In genomic region chr15:25652697-25653096, GRCh38 we compare ENCODE assay signal across 25 cellular contexts.
DNase-seq lines count a peak whose midpoint lies in the region; ATAC-seq and TF ChIP-seq lines count a peak whose summit lies in the region.
"Had no signal": no experiment of that assay in that cellular context is flagged by ENCODE, and none has a peak within 500 bp of the region (broad histone marks: within the 10 kb centered on the region; RNA-seq: fewer than 3 reads in every experiment).

No MANE protein-coding gene starts in this region.

- H3K4me1 ChIP-seq in upper lobe of right lung, result no peaks in the 10 kb centered on the region
- H3K4me1 ChIP-seq in SK-N-SH (ENCODE audit: control insufficient read depth in 1 of 2, insufficient read depth in 2 of 2, low read depth in 1 of 2, low read length in 1 of 2), result no peaks in the 10 kb centered on the region
- H3K4me1 ChIP-seq: Peyer's patch had no signal

- H3K27ac Mint-ChIP-seq in activated naive CD4-positive, alpha-beta T cell treated with anti-CD3 and anti-CD28 coated beads for 36 hours, result no peak overlapping the region
- no peak overlapping the region for H3K27ac Mint-ChIP-seq in activated CD8-positive, alpha-beta T cell treated with anti-CD3 and anti-CD28 coated beads for 36 hours
- H3K27ac Mint-ChIP-seq: CD4-positive, alpha-beta T cell; GM23338; H9 had no signal

- H3K36me3 ChIP-seq in upper lobe of right lung, result no peaks in the 10 kb centered on the region
- no peaks in the 10 kb centered on the region for H3K36me3 ChIP-seq in SK-N-SH (replicated peaks in 1 of 2; ENCODE audit: control insufficient read depth in 1 of 2, insufficient read depth in 2 of 2, low read length in 1 of 2)
- H3K36me3 ChIP-seq: BLaER1, Peyer's patch had no signal

- peaks cover 3% of the 10 kb centered on the region for H3K4me1 Mint-ChIP-seq in activated naive CD4-positive, alpha-beta T cell treated with anti-CD3 and anti-CD28 coated beads for 36 hours (ENCODE audit: low read depth)
- no peaks in the 10 kb centered on the region for H3K4me1 Mint-ChIP-seq in activated CD8-positive, alpha-beta T cell treated with anti-CD3 and anti-CD28 coated beads for 36 hours (ENCODE audit: low read depth)

- 3% methylated on average over 1 of the region's 1 CpG for WGBS in SK-N-SH (ENCODE audit: low lambda C conversion rate)

- H3K9me3 ChIP-seq in upper lobe of right lung, result no peaks in the 10 kb centered on the region
- no peaks in the 10 kb centered on the region for H3K9me3 ChIP-seq in SK-N-SH
- H3K9me3 ChIP-seq: Peyer's patch had no signal

- no peak for TF ChIP-seq EP300 in SK-N-SH (IDR thresholded peaks at IDR 0.05; ENCODE audit: borderline replicate concordance in 1 of 2, low read depth in 1 of 2, low read length in 1 of 2)

- H3K79me2 ChIP-seq in SK-N-SH (ENCODE audit: insufficient read depth), result no peaks in the 10 kb centered on the region

- no peaks in the 10 kb centered on the region for H3F3A ChIP-seq in SK-N-SH (replicated peaks; ENCODE audit: insufficient read depth)

- no peaks in the 10 kb centered on the region for H4K20me1 ChIP-seq in SK-N-SH (ENCODE audit: insufficient read depth)
- H4K20me1 ChIP-seq: BLaER1 had no signal

- no peak for TF ChIP-seq CTCF in NB4 (IDR thresholded peaks at IDR 0.05; ENCODE audit: low read depth, low read length)
- TF ChIP-seq CTCF in upper lobe of right lung (IDR thresholded peaks at IDR 0.05), result no peak
- no peak for TF ChIP-seq CTCF in activated CD8-positive, alpha-beta T cell treated with anti-CD3 and anti-CD28 coated beads for 36 hours (IDR thresholded peaks at IDR 0.05)
- TF ChIP-seq CTCF in SK-N-SH (IDR thresholded peaks at IDR 0.05), result no peak

- no peak overlapping the region for H3K4me3 ChIP-seq in NB4 (ENCODE audit: low read depth, low read length)
- no peak overlapping the region for H3K4me3 ChIP-seq in upper lobe of right lung
- H3K4me3 ChIP-seq in SK-N-SH (ENCODE audit: low read depth in 2 of 2, low read length in 1 of 2), result no peak overlapping the region
- H3K4me3 ChIP-seq: BLaER1, GM23338, K562, Peyer's patch had no signal

- no peak overlapping the region for H2AFZ ChIP-seq in SK-N-SH (ENCODE audit: low read depth)
- H2AFZ ChIP-seq: GM23338 had no signal

- no peaks in the 10 kb centered on the region for H3K27me3 ChIP-seq in upper lobe of right lung
- H3K27me3 ChIP-seq in SK-N-SH (ENCODE audit: insufficient read depth), result no peaks in the 10 kb centered on the region
- H3K27me3 ChIP-seq: BLaER1, Peyer's patch had no signal

- no peak overlapping the region for H3K4me3 Mint-ChIP-seq in activated naive CD4-positive, alpha-beta T cell treated with anti-CD3 and anti-CD28 coated beads for 36 hours
- no peak overlapping the region for H3K4me3 Mint-ChIP-seq in activated CD8-positive, alpha-beta T cell treated with anti-CD3 and anti-CD28 coated beads for 36 hours
- H3K4me3 Mint-ChIP-seq: CD4-positive, alpha-beta T cell; GM23338; H9 had no signal

- no peak for TF ChIP-seq POLR2A in NB4 (IDR thresholded peaks at IDR 0.05; ENCODE audit: extremely low read depth, insufficient read length)

- no peaks in the 10 kb centered on the region for H3K9me3 Mint-ChIP-seq in activated naive CD4-positive, alpha-beta T cell treated with anti-CD3 and anti-CD28 coated beads for 36 hours
- H3K9me3 Mint-ChIP-seq in activated CD8-positive, alpha-beta T cell treated with anti-CD3 and anti-CD28 coated beads for 36 hours, result no peaks in the 10 kb centered on the region
- H3K9me3 Mint-ChIP-seq: CD4-positive, alpha-beta T cell had no signal

- POLR2A ChIA-PET in activated CD8-positive, alpha-beta T cell treated with anti-CD3 and anti-CD28 coated beads for 36 hours (lab: Charles Lee), result no interaction called here
- POLR2A ChIA-PET in SK-N-SH (lab: Yijun Ruan, JAX), result no interaction called here

- no peak for TF ChIP-seq RAD21 in SK-N-SH (IDR thresholded peaks at IDR 0.05; ENCODE audit: low read length)

- H3K9me2 ChIP-seq in SK-N-SH, result no peaks in the 10 kb centered on the region

- intact Hi-C loops in activated naive CD4-positive, alpha-beta T cell treated with anti-CD3 and anti-CD28 coated beads for 36 hours (cut with micrococcal nuclease), result no loop called here
- intact Hi-C loops in upper lobe of right lung (cut with DNase I), result no loop called here
- intact Hi-C loops in activated CD8-positive, alpha-beta T cell treated with anti-CD3 and anti-CD28 coated beads for 36 hours (cut with micrococcal nuclease), result no loop called here

- H3K36me3 Mint-ChIP-seq in activated naive CD4-positive, alpha-beta T cell treated with anti-CD3 and anti-CD28 coated beads for 36 hours (ENCODE audit: low read depth), result no peaks in the 10 kb centered on the region
- no peaks in the 10 kb centered on the region for H3K36me3 Mint-ChIP-seq in activated CD8-positive, alpha-beta T cell treated with anti-CD3 and anti-CD28 coated beads for 36 hours (ENCODE audit: low read depth)

- H3K4me2 ChIP-seq in SK-N-SH, result no peak overlapping the region
- H3K4me2 ChIP-seq: BLaER1, GM23338 had no signal

- H3K9ac ChIP-seq in SK-N-SH, result no peak overlapping the region
- H3K9ac ChIP-seq: BLaER1 had no signal

- ATAC-seq in upper lobe of right lung, result peak; percentile 29
- ATAC-seq in activated CD8-positive, alpha-beta T cell treated with anti-CD3 and anti-CD28 coated beads for 36 hours, result no peak
- ATAC-seq in activated CD4-positive, CD25-positive, alpha-beta regulatory T cell treated with anti-CD3 and anti-CD28 coated beads, Interleukin-2, amount 50 U/mL, for 24 hours, result no peak
- ATAC-seq: GM23338, K562 had no signal

- H3K27ac ChIP-seq in upper lobe of right lung (no peak overlapping the region), SK-N-SH (ENCODE audit: low read depth in 2 of 2, low read length in 1 of 2) (no peak overlapping the region)
- H3K27ac ChIP-seq: BLaER1, Peyer's patch had no signal

- peak; percentile 11 for DNase-seq in activated naive CD4-positive, alpha-beta T cell treated with anti-CD3 and anti-CD28 coated beads for 36 hours
- DNase-seq in activated naive CD4-positive, alpha-beta T cell treated with Interleukin-2 at 50 U/mL for 16 hours, result no peak
- DNase-seq in NB4 (ENCODE audit: low read depth) (peak; percentile 14), SKM-1 (lab: John Stamatoyannopoulos, UW; ENCODE audit: unreplicated experiment) (peak; percentile 58), upper lobe of right lung (no peak), SK-N-SH (no peak)
- no peak for DNase-seq in activated CD8-positive, alpha-beta T cell treated with anti-CD3 and anti-CD28 coated beads for 36 hours
- DNase-seq: CD4-positive, alpha-beta T cell; DMS53; H9; Kasumi-1; NCI-H1092; NCI-H1417 treated with DMSO at 0.1 percent for 48 hours; NCI-H1694 treated with DMSO at 0.1 percent for 48 hours; NCI-H2081; NCI-H2171; NCI-H345; NCI-H510A treated with DMSO at 0.1 percent for 48 hours; OCI-M1; Peyer's patch; SHP77 treated with DMSO at 0.1 percent for 48 hours had no signal

- CTCF ChIA-PET in activated naive CD4-positive, alpha-beta T cell treated with anti-CD3 and anti-CD28 coated beads for 36 hours (lab: Charles Lee), result interaction anchor here (1.1 kb wide), 1 partner anchor 42 kb away, joined by 3 read pairs; no protein-coding TSS in a partner anchor
- CTCF ChIA-PET in activated CD8-positive, alpha-beta T cell treated with anti-CD3 and anti-CD28 coated beads for 36 hours (lab: Charles Lee), result interaction anchor here (1.0 kb wide), 1 partner anchor 23 kb away, joined by 3 read pairs; no protein-coding TSS in a partner anchor
- CTCF ChIA-PET in SK-N-SH (lab: Yijun Ruan, JAX), result interaction anchor here (0.6 kb wide), 1 partner anchor 283 kb away, joined by 3 read pairs; no protein-coding TSS in a partner anchor

- peaks cover 15% of the 10 kb centered on the region for H3K27me3 Mint-ChIP-seq in activated naive CD4-positive, alpha-beta T cell treated with anti-CD3 and anti-CD28 coated beads for 36 hours (ENCODE audit: low read depth)
- H3K27me3 Mint-ChIP-seq in activated CD8-positive, alpha-beta T cell treated with anti-CD3 and anti-CD28 coated beads for 36 hours, result peaks cover 1% of the 10 kb centered on the region

TF ChIP-seq in SK-N-SH, 30 proteins besides CTCF, POLR2A, EP300 and RAD21:
- TF ChIP-seq ZBTB33 (IDR thresholded peaks at IDR 0.05; ENCODE audit: borderline replicate concordance, low read depth) (no peak), RFX5 (IDR thresholded peaks at IDR 0.05; ENCODE audit: low read length) (no peak), POLR2AphosphoS5 (IDR thresholded peaks at IDR 0.05; ENCODE audit: low read depth, low read length) (no peak), RCOR1 (IDR thresholded peaks at IDR 0.05; ENCODE audit: low read length) (no peak), MEF2A (IDR thresholded peaks at IDR 0.05; ENCODE audit: borderline replicate concordance, low read depth) (no peak), USF1 (IDR thresholded peaks at IDR 0.05; ENCODE audit: borderline replicate concordance, low read depth) (no peak), SMC3 (IDR thresholded peaks at IDR 0.05; ENCODE audit: low read depth, low read length) (no peak), EZH2phosphoT487 (IDR thresholded peaks at IDR 0.05; ENCODE audit: borderline replicate concordance, low read depth) (no peak), SIN3A (IDR thresholded peaks at IDR 0.05; ENCODE audit: borderline replicate concordance, low read depth, low read length) (no peak), TAF1 (IDR thresholded peaks at IDR 0.05; ENCODE audit: borderline replicate concordance, low read depth, low read length) (no peak), ELF1 (IDR thresholded peaks at IDR 0.05) (no peak), FOSL2 (IDR thresholded peaks at IDR 0.05; ENCODE audit: borderline replicate concordance, low read depth) (no peak)
TF ChIP-seq in SK-N-SH: peak in this region for 0.

Comparison
In these comparisons a context has a peak if more than half of its experiments do, and no peak if none do; other contexts are left out.
1. DNase-seq: peak in activated naive CD4-positive, alpha-beta T cell treated with anti-CD3 and anti-CD28 coated beads for 36 hours (single experiment), NB4 (single experiment) and SKM-1 (single experiment); none in activated naive CD4-positive, alpha-beta T cell treated with Interleukin-2 at 50 U/mL for 16 hours (single experiment), upper lobe of right lung (single experiment), activated CD8-positive, alpha-beta T cell treated with anti-CD3 and anti-CD28 coated beads for 36 hours (single experiment) and SK-N-SH (single experiment).